ENCODE assay signal across 8 cellular contexts in the genomic region with DNA sequence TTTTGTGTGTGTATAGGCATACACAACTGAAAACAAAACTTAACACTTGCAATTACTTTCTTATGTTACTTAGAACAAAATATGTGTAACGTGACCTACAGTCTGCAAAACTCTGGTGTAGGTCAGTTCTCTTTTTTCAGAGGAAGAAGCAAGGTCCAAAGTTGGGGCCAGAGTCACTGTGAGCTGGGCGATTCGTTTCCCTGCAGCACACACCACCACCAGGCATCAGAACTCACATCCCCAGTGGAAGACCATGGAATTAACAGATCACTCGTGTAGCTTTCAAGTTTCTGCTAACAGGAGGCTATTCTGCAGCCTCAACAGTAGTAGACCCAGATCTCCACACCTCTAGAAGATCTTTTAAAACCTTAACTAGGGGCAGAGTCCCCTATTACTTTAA. TPM values are rescaled to one million over a fixed set of nuclear protein-coding genes. Genes with fewer than 3 reads are reported as not detected.
DNase-seq lines count a peak whose midpoint lies in the region; ATAC-seq and TF ChIP-seq lines count a peak whose summit lies in the region.

No MANE protein-coding gene starts in this region.

- no peaks in the 10 kb centered on the region for H3K27me3 Mint-ChIP-seq in CD4-positive, alpha-beta memory T cell
- H3K27me3 Mint-ChIP-seq in T-helper 17 cell: no peaks in the 10 kb centered on the region

- DNase-seq in CD4-positive, alpha-beta memory T cell: no peak
- no peak for DNase-seq in T-helper 17 cell
- DNase-seq in foreskin keratinocyte: no peak
- no peak for DNase-seq in trophoblast cell
- DNase-seq in stimulated activated CD4-positive, alpha-beta T cell treated with anti-CD3 and anti-CD28 coated beads, Interleukin-2, amount 100 ng/mL, for 24 hours: no peak
- DNase-seq in posterior vena cava (ENCODE audit: low spot score): no peak
- no peak for DNase-seq in NCI-H1694 treated with DMSO at 0.1 percent for 48 hours (lab: John Stamatoyannopoulos, UW)

- peaks cover 12% of the 10 kb centered on the region for H3K79me2 ChIP-seq in trophoblast cell (ENCODE audit: control insufficient read depth, insufficient read depth, low read length, poor library complexity)

- no peak overlapping the region for H2BK5ac ChIP-seq in trophoblast cell (ENCODE audit: low read depth, low read length, poor library complexity)

- H3K4me3 ChIP-seq in CD4-positive, alpha-beta memory T cell (ENCODE audit: low read length in 2 of 2): no peak overlapping the region
- H3K4me3 ChIP-seq in trophoblast cell (ENCODE audit: low read depth, low read length): no peak overlapping the region

- TF ChIP-seq CTCF in foreskin keratinocyte (conservative IDR thresholded peaks at IDR 0.05): no peak

- POLR2A ChIA-PET in CD4-positive, alpha-beta memory T cell (lab: Charles Lee; ENCODE audit: partially characterized antibody): interaction anchor here (0.6 to 6.0 kb wide), 6 partner anchors 11 to 42 kb away, joined by 3 to 92 read pairs (median 3); a partner anchor contains a TSS

- H3K4ac ChIP-seq in trophoblast cell (ENCODE audit: low read depth, low read length): no peak overlapping the region

- no peak for ATAC-seq in T-helper 17 cell
- peak; percentile 9 for ATAC-seq in foreskin keratinocyte
- no peak for ATAC-seq in GM21619 (IDR thresholded peaks at IDR 0.05; ENCODE audit: unreplicated experiment)

- H3K79me1 ChIP-seq in trophoblast cell (ENCODE audit: low read length): peaks cover 6% of the 10 kb centered on the region

- no peaks in the 10 kb centered on the region for H3K27me3 ChIP-seq in CD4-positive, alpha-beta memory T cell (ENCODE audit: insufficient read depth, low read length)
- H3K27me3 ChIP-seq in foreskin keratinocyte: no peaks in the 10 kb centered on the region
- no peaks in the 10 kb centered on the region for H3K27me3 ChIP-seq in trophoblast cell (ENCODE audit: insufficient read depth, low read length)

- H3K9ac ChIP-seq in trophoblast cell (ENCODE audit: low read length): no peak overlapping the region

- peak overlapping the region; percentile 38 for H3K4me2 ChIP-seq in trophoblast cell (ENCODE audit: low read length)

- peaks cover 99% of the 10 kb centered on the region for H3K4me1 ChIP-seq in CD4-positive, alpha-beta memory T cell (ENCODE audit: insufficient read depth, low read length)
- H3K4me1 ChIP-seq in foreskin keratinocyte (peaks cover 8% of the 10 kb centered on the region), trophoblast cell (ENCODE audit: control insufficient read depth in 1 of 2, insufficient read depth in 2 of 2, low read length in 2 of 2) (peaks cover 46 to 51% of the 10 kb centered on the region in 2 experiments)

- peak overlapping the region; percentile 65 to 80 (median 74) for H3K4me3 Mint-ChIP-seq in CD4-positive, alpha-beta memory T cell
- peak overlapping the region; percentile 79 for H3K4me3 Mint-ChIP-seq in T-helper 17 cell

- CTCF ChIA-PET in CD4-positive, alpha-beta memory T cell (lab: Charles Lee; ENCODE audit: partially characterized antibody): interaction anchor here (0.7 to 3.0 kb wide), 8 partner anchors 10 to 245 kb away, joined by 3 to 27 read pairs (median 7); no protein-coding TSS in a partner anchor

- H3K9me3 ChIP-seq in CD4-positive, alpha-beta memory T cell (ENCODE audit: control insufficient read depth in 1 of 2, low read length in 2 of 2): no peaks in the 10 kb centered on the region
- H3K9me3 ChIP-seq in T-helper 17 cell (ENCODE audit: control insufficient read depth, low read length, poor library complexity, severe bottlenecking) (no peaks in the 10 kb centered on the region), trophoblast cell (ENCODE audit: insufficient read depth, low read depth, low read length) (no peaks in the 10 kb centered on the region)

- H2AFZ ChIP-seq in trophoblast cell (ENCODE audit: insufficient read depth, low read length, poor library complexity): no peak overlapping the region

- no CpG with 5 or more reads among the region's 4 CpGs for WGBS in trophoblast cell (ENCODE audit: extremely low coverage, insufficient coverage, insufficient read length)

- H3K23ac ChIP-seq in trophoblast cell (ENCODE audit: low read length): no peak overlapping the region

- H4K12ac ChIP-seq in trophoblast cell (ENCODE audit: low read depth, low read length): no peak overlapping the region

- H3K9me3 Mint-ChIP-seq in CD4-positive, alpha-beta memory T cell: peaks cover 0 to 1% (median 0%) of the 10 kb centered on the region in 8 donors

- H3K18ac ChIP-seq in trophoblast cell (ENCODE audit: low read length): no peak overlapping the region

- peaks cover 67 to 99% (median 87%) of the 10 kb centered on the region in 4 donors for H3K4me1 Mint-ChIP-seq in CD4-positive, alpha-beta memory T cell
- peaks cover 73% of the 10 kb centered on the region for H3K4me1 Mint-ChIP-seq in T-helper 17 cell

- intact Hi-C loops in CD4-positive, alpha-beta memory T cell (cut with micrococcal nuclease): loop anchor here (1.0 kb wide), 1 partner anchor 22 kb away; no protein-coding TSS in a partner anchor
- intact Hi-C loops in posterior vena cava (cut with DNase I): no loop called here

- H4K8ac ChIP-seq in trophoblast cell (ENCODE audit: low read depth, low read length): no peak overlapping the region

- H4K91ac ChIP-seq in trophoblast cell (ENCODE audit: low read depth, low read length): no peak overlapping the region

- H3K27ac Mint-ChIP-seq in CD4-positive, alpha-beta memory T cell: peak overlapping the region; percentile 73 to 91 (median 85)
- peak overlapping the region; percentile 86 for H3K27ac Mint-ChIP-seq in T-helper 17 cell

- peak overlapping the region; percentile 22 for H3K27ac ChIP-seq in CD4-positive, alpha-beta memory T cell (ENCODE audit: low read depth, low read length)
- H3K27ac ChIP-seq in foreskin keratinocyte (peak overlapping the region; percentile 66), trophoblast cell (ENCODE audit: low read depth, low read length) (no peak overlapping the region)

- no peak overlapping the region for H2BK120ac ChIP-seq in trophoblast cell (ENCODE audit: insufficient read depth, low read length, poor library complexity)

- peaks cover 3 to 20% of the 10 kb centered on the region in 2 donors for H3K36me3 Mint-ChIP-seq in CD4-positive, alpha-beta memory T cell
- peaks cover 2% of the 10 kb centered on the region for H3K36me3 Mint-ChIP-seq in T-helper 17 cell (ENCODE audit: low read depth)

- no peak overlapping the region for H2BK12ac ChIP-seq in trophoblast cell (ENCODE audit: low read length)

- no peaks in the 10 kb centered on the region for H3K36me3 ChIP-seq in CD4-positive, alpha-beta memory T cell (ENCODE audit: insufficient read depth, low read length)
- H3K36me3 ChIP-seq in trophoblast cell (ENCODE audit: control insufficient read depth in 1 of 2, insufficient read depth in 2 of 2, low read length in 2 of 2): peaks cover 2 to 3% of the 10 kb centered on the region in 2 experiments

- no peak overlapping the region for H3K14ac ChIP-seq in trophoblast cell (ENCODE audit: low read length)

- H2AK5ac ChIP-seq in trophoblast cell (ENCODE audit: low read length): no peak overlapping the region

RNA-seq across cellular contexts. Expression of a gene that starts 25.8 kb away (rescaled TPM):
- 100 to 1,000 TPM; 134 TPM for total RNA-seq in CD4-positive, alpha-beta memory T cell
- 10 to 100 TPM; 52.7 to 64.5 TPM for polyA plus RNA-seq in CD4-positive, alpha-beta memory T cell
- total RNA-seq in T-helper 17 cell (10 to 100 TPM; 78.7 to 83.3 TPM), foreskin keratinocyte (104 and 145 TPM in 2 replicates), posterior vena cava (10 to 100 TPM; 82.4 to 94.8 TPM)
- polyA plus RNA-seq in foreskin keratinocyte: 150 and 179 TPM in 2 replicates
- polyA plus RNA-seq in trophoblast cell (2013): 247 and 258 TPM in 2 replicates
